In genomic region chr3:23920151-23920655, GRCh38 we compare ENCODE assay signal across 12 cellular contexts. TPM values are rescaled to one million over a fixed set of nuclear protein-coding genes. Genes with fewer than 3 reads are reported as not detected.
DNase-seq lines count a peak whose midpoint lies in the region; ATAC-seq and TF ChIP-seq lines count a peak whose summit lies in the region.
"Had no signal": no experiment of that assay in that cellular context is flagged by ENCODE, and none has a peak within 500 bp of the region (broad histone marks: within the 10 kb centered on the region; RNA-seq: fewer than 3 reads in every experiment).

No MANE protein-coding gene starts in this region.

- no peaks in the 10 kb centered on the region for H3K9me2 ChIP-seq in PC-3 (replicated peaks; ENCODE audit: low read length)

- H2AFZ ChIP-seq in PC-3 (ENCODE audit: low read length): no peak overlapping the region

- no TSS peak for BruUV-seq in PC-3 (replicated peaks; lab: Mats Ljungman, UMichigan)

- POLR2A ChIA-PET in activated CD4-positive, alpha-beta T cell treated with anti-CD3 and anti-CD28 coated beads for 36 hours (lab: Charles Lee): interaction anchor here (0.6 to 0.9 kb wide), 3 partner anchors 23 to 492 kb away, joined by 3 read pairs; no protein-coding TSS in a partner anchor
- POLR2A ChIA-PET in PC-3 (lab: Charles Lee; ENCODE audit: unreplicated experiment): no interaction called here

- peaks cover 39% of the 10 kb centered on the region for H4K20me1 ChIP-seq in PC-3 (ENCODE audit: low read length)

- H3K36me3 Mint-ChIP-seq in activated CD4-positive, alpha-beta T cell treated with anti-CD3 and anti-CD28 coated beads for 36 hours (ENCODE audit: low read depth): peaks cover 54% of the 10 kb centered on the region
- peaks cover 35% of the 10 kb centered on the region for H3K36me3 Mint-ChIP-seq in osteocyte (ENCODE audit: unreplicated experiment)

- intact Hi-C loops in activated CD4-positive, alpha-beta T cell treated with anti-CD3 and anti-CD28 coated beads for 36 hours (cut with DNase I, micrococcal nuclease): no loop called here
- intact Hi-C loops in PC-3 (cut with micrococcal nuclease): no loop called here

- ATAC-seq in activated CD4-positive, alpha-beta T cell treated with anti-CD3 and anti-CD28 coated beads for 36 hours: no peak
- ATAC-seq in PC-3 (no peak), GM18520 (IDR thresholded peaks at IDR 0.05; ENCODE audit: unreplicated experiment) (no peak)

- peaks cover 4% of the 10 kb centered on the region for H3K27me3 Mint-ChIP-seq in activated CD4-positive, alpha-beta T cell treated with anti-CD3 and anti-CD28 coated beads for 36 hours
- H3K27me3 Mint-ChIP-seq in osteocyte (ENCODE audit: unreplicated experiment): no peaks in the 10 kb centered on the region

- peaks cover 46% of the 10 kb centered on the region for H3K79me2 ChIP-seq in PC-3 (ENCODE audit: low read length)

- peak overlapping the region; percentile 27 for H3K27ac Mint-ChIP-seq in activated CD4-positive, alpha-beta T cell treated with anti-CD3 and anti-CD28 coated beads for 36 hours
- H3K27ac Mint-ChIP-seq in osteocyte (ENCODE audit: unreplicated experiment): peak overlapping the region; percentile 36

- no peaks in the 10 kb centered on the region for H3K27me3 ChIP-seq in PC-3 (ENCODE audit: low read length)

- peaks cover 32% of the 10 kb centered on the region for H3K4me1 Mint-ChIP-seq in activated CD4-positive, alpha-beta T cell treated with anti-CD3 and anti-CD28 coated beads for 36 hours
- H3K4me1 Mint-ChIP-seq in osteocyte (ENCODE audit: unreplicated experiment): peaks cover 64% of the 10 kb centered on the region

- H3K27ac ChIP-seq in PC-3 (ENCODE audit: low read length): no peak overlapping the region

- no peak for DNase-seq in activated CD4-positive, alpha-beta T cell treated with anti-CD3 and anti-CD28 coated beads for 36 hours
- DNase-seq in activated CD4-positive, alpha-beta T cell treated with anti-CD3 and anti-CD28 coated beads for 1 hour: no peak
- DNase-seq in PC-3: no peak
- DNase-seq in cerebellar cortex (ENCODE audit: low spot score): peak; percentile 25
- DNase-seq in osteocyte (ENCODE audit: extremely low spot score, unreplicated experiment): no peak
- DNase-seq in GM03348 (ENCODE audit: low spot score): no peak
- DNase-seq in GDM1 (lab: John Stamatoyannopoulos, UW): no peak
- DNase-seq: ACHN, anterior cingulate cortex, IMR-90, SHP77 had no signal

- no peak overlapping the region for H3K9ac ChIP-seq in PC-3 (ENCODE audit: low read length)

- H3K4me3 ChIP-seq in PC-3 (ENCODE audit: low read length): 0 out of 2 replicates have a peak overlapping the region, but pooled peaks have one; percentile 8

- H3K4me3 Mint-ChIP-seq in activated CD4-positive, alpha-beta T cell treated with anti-CD3 and anti-CD28 coated beads for 36 hours: peak overlapping the region; percentile 99
- H3K4me3 Mint-ChIP-seq in osteocyte (ENCODE audit: unreplicated experiment): no peak overlapping the region

- peaks cover 30% of the 10 kb centered on the region for H3K36me3 ChIP-seq in PC-3 (ENCODE audit: low read depth, low read length)

- TF ChIP-seq CTCF in PC-3 (conservative IDR thresholded peaks at IDR 0.05; ENCODE audit: low read depth, low read length): no peak
- no peak for TF ChIP-seq CTCF in osteocyte (IDR thresholded peaks at IDR 0.05)

- H3K9me3 ChIP-seq in PC-3 (ENCODE audit: low read length): no peaks in the 10 kb centered on the region

- H3K9me3 Mint-ChIP-seq in activated CD4-positive, alpha-beta T cell treated with anti-CD3 and anti-CD28 coated beads for 36 hours (ENCODE audit: low read depth): no peaks in the 10 kb centered on the region
- H3K9me3 Mint-ChIP-seq in osteocyte (ENCODE audit: unreplicated experiment): no peaks in the 10 kb centered on the region

- peaks cover 15% of the 10 kb centered on the region for H3K4me1 ChIP-seq in PC-3 (ENCODE audit: insufficient read depth, low read length)

- H3K4me2 ChIP-seq in PC-3 (ENCODE audit: low read length): peak overlapping the region; percentile 7; the same call in 1 of the 2 replicates

- H3F3A ChIP-seq in PC-3 (ENCODE audit: low read length, unreplicated experiment): peaks cover 7% of the 10 kb centered on the region

- CTCF ChIA-PET in activated CD4-positive, alpha-beta T cell treated with anti-CD3 and anti-CD28 coated beads for 36 hours (lab: Charles Lee): interaction anchor here (1.2 to 5.3 kb wide), 2 partner anchors 24 to 30 kb away, joined by 3 to 26 read pairs; no protein-coding TSS in a partner anchor
- CTCF ChIA-PET in PC-3 (lab: Charles Lee): interaction anchor here (0.7 kb wide), 1 partner anchor 149 kb away, joined by 3 read pairs; no protein-coding TSS in a partner anchor

RNA-seq across cellular contexts. Expression of gene RPL15, which starts 3.3 kb away (rescaled TPM):
- 1,000 to 10,000 TPM; 2,605 to 3,065 TPM for total RNA-seq in activated CD4-positive, alpha-beta T cell treated with anti-CD3 and anti-CD28 coated beads for 36 hours
- 1,500 and 1,904 TPM in 2 replicates for total RNA-seq in PC-3 (2014; rRNA removed)
- total RNA-seq in osteocyte: 1,872 and 1,902 TPM in 2 replicates

RNA-seq across cellular contexts. Expression of gene NKIRAS1, which starts 3.4 kb away (rescaled TPM):
- 1 to 10 TPM; 2.8 to 3.5 TPM for total RNA-seq in activated CD4-positive, alpha-beta T cell treated with anti-CD3 and anti-CD28 coated beads for 36 hours
- total RNA-seq in PC-3 (2014; rRNA removed): 12.7 and 14.9 TPM in 2 replicates
- 12.9 and 13.1 TPM in 2 replicates for total RNA-seq in osteocyte

RNA-seq across cellular contexts. Expression of gene NR1D2, which starts 24.9 kb away (rescaled TPM):
- 1 to 10 TPM; 2.4 to 2.7 TPM for total RNA-seq in activated CD4-positive, alpha-beta T cell treated with anti-CD3 and anti-CD28 coated beads for 36 hours
- total RNA-seq in PC-3 (2014; rRNA removed) (24.7 and 24.8 TPM in 2 replicates), osteocyte (26.4 and 29.2 TPM in 2 replicates)
